1 cellular context compared by ENCODE assay signal in genomic region chr1:121558514-121558913, GRCh38.
TF ChIP-seq lines count a peak whose summit lies in the region.

No MANE protein-coding gene starts in this region.

TF ChIP-seq in WTC11, 78 proteins besides CTCF, POLR2A, EP300 and RAD21 (continued from another document):
- no peak for TF ChIP-seq GTF2I (CRISPR knock-in tag; conservative IDR thresholded peaks at IDR 0.05)
- no peak for TF ChIP-seq CDX4 (CRISPR knock-in tag; IDR thresholded peaks at IDR 0.05; ENCODE audit: borderline replicate concordance)
- TF ChIP-seq OVOL2 (CRISPR knock-in tag; IDR thresholded peaks at IDR 0.05; ENCODE audit: borderline replicate concordance): no peak
